28 cellular contexts compared by ENCODE assay signal in the genomic region with DNA sequence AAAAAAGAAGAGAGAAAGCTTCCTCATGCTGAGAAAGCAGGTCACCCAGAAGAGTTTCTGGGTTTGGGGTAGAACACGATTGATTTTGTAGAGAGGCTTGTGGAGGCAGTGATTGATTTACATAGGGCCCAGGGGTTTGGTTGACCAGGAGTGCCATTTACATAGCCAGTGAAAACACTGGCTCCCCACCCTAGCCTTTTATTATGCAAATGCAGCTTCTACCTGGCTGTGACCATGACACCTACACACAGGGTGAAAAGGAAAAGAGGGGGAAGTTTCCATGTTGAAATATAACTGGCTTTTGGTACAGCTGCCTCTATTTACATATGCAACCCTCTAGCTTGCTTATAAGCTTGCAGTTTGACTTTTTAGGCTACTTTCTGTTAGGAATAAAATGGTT.
"Had no signal": no experiment of that assay in that cellular context is flagged by ENCODE, and none has a peak within 500 bp of the region (broad histone marks: within the 10 kb centered on the region; RNA-seq: fewer than 3 reads in every experiment).

No MANE protein-coding gene starts in this region.

- H3K4me3 ChIP-seq: esophagus muscularis mucosa, gastrocnemius medialis, heart right ventricle, left ventricle myocardium inferior, lower lobe of right lung, neural progenitor cell, ovary, right atrium auricular region, sigmoid colon, skin epidermis, testis, tibial nerve, upper lobe of right lung, vagina had no signal

- H3K27ac ChIP-seq: esophagus muscularis mucosa, gastrocnemius medialis, heart right ventricle, left ventricle myocardium inferior, lower lobe of right lung, neural progenitor cell, ovary, right atrium auricular region, sigmoid colon, skin epidermis, testis, tibial nerve, upper lobe of right lung, vagina had no signal

- H3K4me1 Mint-ChIP-seq: memory B cell; neural progenitor cell; stimulated activated naive B cell treated with anti-CD40 and anti-IgM and Interleukin-4, amounts not matched to agents 10 μg/mL and 1 μg/mL and 100 μg/mL, for 72 hours; stimulated activated naive CD8-positive, alpha-beta T cell treated with anti-CD3 and anti-CD28 coated beads, Interleukin-15, amount 100 ng/mL, for 72 hours had no signal

- H3K4me1 ChIP-seq: esophagus muscularis mucosa, gastrocnemius medialis, heart right ventricle, left ventricle myocardium inferior, lower lobe of right lung, neural progenitor cell, right atrium auricular region, sigmoid colon, testis, tibial nerve, upper lobe of right lung, vagina had no signal

- H3K36me3 ChIP-seq: esophagus muscularis mucosa, gastrocnemius medialis, heart right ventricle, left ventricle myocardium inferior, lower lobe of right lung, neural progenitor cell, ovary, right atrium auricular region, sigmoid colon, tibial nerve, upper lobe of right lung, vagina had no signal

- H3K9me3 ChIP-seq: esophagus muscularis mucosa, gastrocnemius medialis, left ventricle myocardium inferior, lower lobe of right lung, ovary, right atrium auricular region, sigmoid colon, testis, upper lobe of right lung, vagina had no signal

- ATAC-seq: gastrocnemius medialis; heart right ventricle; left cardiac atrium; lower lobe of right lung; natural killer cell treated with Interleukin-12 subunit alpha and Interleukin-12 subunit beta and Interleukin-15 and Interleukin-18, amount 100 ng/mL, for 72 hours; stimulated activated naive B cell treated with anti-CD40 and anti-IgM and Interleukin-4, amounts not matched to agents 10 μg/mL and 1 μg/mL and 100 μg/mL, for 72 hours; stimulated activated naive CD8-positive, alpha-beta T cell treated with anti-CD3 and anti-CD28 coated beads, Interleukin-15, amount 100 ng/mL, for 72 hours; upper lobe of right lung had no signal

- H3K27me3 ChIP-seq: esophagus muscularis mucosa, gastrocnemius medialis, neural progenitor cell, ovary, right atrium auricular region, sigmoid colon, testis, tibial nerve, upper lobe of right lung, vagina had no signal

- FAIRE-seq: endometrium, kidney had no signal

- H3K4me3 Mint-ChIP-seq: memory B cell; natural killer cell treated with Interleukin-12 subunit alpha and Interleukin-12 subunit beta and Interleukin-15 and Interleukin-18, amount 100 ng/mL, for 72 hours; neural progenitor cell; stimulated activated naive B cell treated with anti-CD40 and anti-IgM and Interleukin-4, amounts not matched to agents 10 μg/mL and 1 μg/mL and 100 μg/mL, for 72 hours; stimulated activated naive CD8-positive, alpha-beta T cell treated with anti-CD3 and anti-CD28 coated beads, Interleukin-15, amount 100 ng/mL, for 72 hours had no signal

- H3K27me3 Mint-ChIP-seq: memory B cell; natural killer cell treated with Interleukin-12 subunit alpha and Interleukin-12 subunit beta and Interleukin-15 and Interleukin-18, amount 100 ng/mL, for 72 hours; stimulated activated naive B cell treated with anti-CD40 and anti-IgM and Interleukin-4, amounts not matched to agents 10 μg/mL and 1 μg/mL and 100 μg/mL, for 72 hours; stimulated activated naive CD8-positive, alpha-beta T cell treated with anti-CD3 and anti-CD28 coated beads, Interleukin-15, amount 100 ng/mL, for 72 hours had no signal

- H3K36me3 Mint-ChIP-seq: memory B cell; natural killer cell treated with Interleukin-12 subunit alpha and Interleukin-12 subunit beta and Interleukin-15 and Interleukin-18, amount 100 ng/mL, for 72 hours; neural progenitor cell; stimulated activated naive B cell treated with anti-CD40 and anti-IgM and Interleukin-4, amounts not matched to agents 10 μg/mL and 1 μg/mL and 100 μg/mL, for 72 hours had no signal

- DNase-seq: cortex of kidney; effector memory CD4-positive, alpha-beta T cell; gastrocnemius medialis; heart right ventricle; hypothalamus; kidney; left cardiac atrium; left ventricle myocardium inferior; lower lobe of right lung; midbrain; nucleus accumbens; ovary; sigmoid colon; stimulated activated CD4-positive, alpha-beta T cell treated with anti-CD3 and anti-CD28 coated beads, Interleukin-2, amount 100 ng/mL, for 24 hours; stimulated activated CD4-positive, alpha-beta T cell treated with anti-CD3 and anti-CD28 coated beads, Interleukin-4, amount 100 ng/mL, for 4 hours; stimulated activated naive B cell treated with anti-CD40 and anti-IgM and Interleukin-4, amounts not matched to agents 10 μg/mL and 1 μg/mL and 100 μg/mL, for 72 hours; stimulated activated naive CD8-positive, alpha-beta T cell treated with anti-CD3 and anti-CD28 coated beads, Interleukin-15, amount 100 ng/mL, for 72 hours; testis; upper lobe of right lung had no signal

- H3K4me2 ChIP-seq: neural progenitor cell had no signal

- H3K27ac Mint-ChIP-seq: memory B cell; natural killer cell treated with Interleukin-12 subunit alpha and Interleukin-12 subunit beta and Interleukin-15 and Interleukin-18, amount 100 ng/mL, for 72 hours; neural progenitor cell; stimulated activated naive B cell treated with anti-CD40 and anti-IgM and Interleukin-4, amounts not matched to agents 10 μg/mL and 1 μg/mL and 100 μg/mL, for 72 hours had no signal

- H3K9ac ChIP-seq: neural progenitor cell had no signal

- H3K9me3 Mint-ChIP-seq: natural killer cell treated with Interleukin-12 subunit alpha and Interleukin-12 subunit beta and Interleukin-15 and Interleukin-18, amount 100 ng/mL, for 72 hours had no signal
